10 cellular contexts compared by ENCODE assay signal in genomic region chr6:20680697-20681165, GRCh38.
DNase-seq lines count a peak whose midpoint lies in the region; ATAC-seq lines count a peak whose summit lies in the region.
"Had no signal": no experiment of that assay in that cellular context is flagged by ENCODE, and none has a peak within 500 bp of the region (broad histone marks: within the 10 kb centered on the region; RNA-seq: fewer than 3 reads in every experiment).

No MANE protein-coding gene starts in this region.

- no peak overlapping the region for H2BK120ac ChIP-seq in trophoblast cell (ENCODE audit: insufficient read depth, low read length, poor library complexity)

- no peaks in the 10 kb centered on the region for H3K27me3 Mint-ChIP-seq in natural killer cell treated with Interleukin-12 subunit alpha and Interleukin-12 subunit beta and Interleukin-15 and Interleukin-18, amount 100 ng/mL, for 72 hours

- no peaks in the 10 kb centered on the region for H3K9me3 Mint-ChIP-seq in natural killer cell treated with Interleukin-12 subunit alpha and Interleukin-12 subunit beta and Interleukin-15 and Interleukin-18, amount 100 ng/mL, for 72 hours

- no peaks in the 10 kb centered on the region for H3K9me3 ChIP-seq in trophoblast cell (ENCODE audit: insufficient read depth, low read depth, low read length)

- H3K27ac Mint-ChIP-seq in natural killer cell treated with Interleukin-12 subunit alpha and Interleukin-12 subunit beta and Interleukin-15 and Interleukin-18, amount 100 ng/mL, for 72 hours: peak overlapping the region in 1 of 2 donors; percentile 48

- H4K91ac ChIP-seq in trophoblast cell (ENCODE audit: low read depth, low read length): no peak overlapping the region

- no peaks in the 10 kb centered on the region for H3K79me1 ChIP-seq in trophoblast cell (ENCODE audit: low read length)

- no peak overlapping the region for H3K23ac ChIP-seq in trophoblast cell (ENCODE audit: low read length)

- DNase-seq in NCI-H2029 treated with DMSO at 0.1 percent for 48 hours (lab: John Stamatoyannopoulos, UW) (peak; percentile 86), NCI-H2029 (lab: John Stamatoyannopoulos, UW) (no peak), SK-MEL-5 (ENCODE audit: low read depth, low spot score) (peak; percentile 98), trophoblast cell (no peak), RKO (ENCODE audit: low spot score) (no peak)
- DNase-seq in natural killer cell treated with Interleukin-12 subunit alpha and Interleukin-12 subunit beta and Interleukin-15 and Interleukin-18, amount 100 ng/mL, for 72 hours (ENCODE audit: low spot score): no peak
- DNase-seq: activated T-cell treated with anti-CD3 and anti-CD28 coated beads, Interleukin-2, amount 50 U/mL, for 1 hour; stimulated activated CD4-positive, alpha-beta T cell treated with anti-CD3 and anti-CD28 coated beads, Interleukin-2, amount 100 ng/mL, for 48 hours had no signal

- no CpG with 5 or more reads among the region's 4 CpGs for WGBS in trophoblast cell (ENCODE audit: extremely low coverage, insufficient coverage, insufficient read length)

- H3K4ac ChIP-seq in trophoblast cell (ENCODE audit: low read depth, low read length): no peak overlapping the region

- no peak overlapping the region for H4K12ac ChIP-seq in trophoblast cell (ENCODE audit: low read depth, low read length)

- H3K79me2 ChIP-seq in trophoblast cell (ENCODE audit: control insufficient read depth, insufficient read depth, low read length, poor library complexity): no peaks in the 10 kb centered on the region

- H3K4me3 Mint-ChIP-seq in natural killer cell treated with Interleukin-12 subunit alpha and Interleukin-12 subunit beta and Interleukin-15 and Interleukin-18, amount 100 ng/mL, for 72 hours: peak overlapping the region; percentile 10

- no peak overlapping the region for H4K8ac ChIP-seq in trophoblast cell (ENCODE audit: low read depth, low read length)

- H3K14ac ChIP-seq in trophoblast cell (ENCODE audit: low read length): no peak overlapping the region

- no peak overlapping the region for H3K27ac ChIP-seq in trophoblast cell (ENCODE audit: low read depth, low read length)

- H2AK5ac ChIP-seq in trophoblast cell (ENCODE audit: low read length): no peak overlapping the region

- ATAC-seq in HG02798 (IDR thresholded peaks at IDR 0.05; ENCODE audit: poor library complexity, unreplicated experiment) (peak; percentile 67), HG03521 (IDR thresholded peaks at IDR 0.05; ENCODE audit: unreplicated experiment) (no peak)
- no peak for ATAC-seq in natural killer cell treated with Interleukin-12 subunit alpha and Interleukin-12 subunit beta and Interleukin-15 and Interleukin-18, amount 100 ng/mL, for 72 hours

- peaks cover 8 to 27% of the 10 kb centered on the region in 2 donors for H3K4me1 Mint-ChIP-seq in natural killer cell treated with Interleukin-12 subunit alpha and Interleukin-12 subunit beta and Interleukin-15 and Interleukin-18, amount 100 ng/mL, for 72 hours (ENCODE audit: low read depth in 2 of 2)

- H3K27me3 ChIP-seq in trophoblast cell (ENCODE audit: insufficient read depth, low read length): no peaks in the 10 kb centered on the region

- H2BK5ac ChIP-seq in trophoblast cell (ENCODE audit: low read depth, low read length, poor library complexity): no peak overlapping the region

- H2BK12ac ChIP-seq in trophoblast cell (ENCODE audit: low read length): no peak overlapping the region

- H3K4me3 ChIP-seq in trophoblast cell (ENCODE audit: low read depth, low read length): no peak overlapping the region

- H3K4me1 ChIP-seq in trophoblast cell (ENCODE audit: control insufficient read depth in 1 of 2, insufficient read depth in 2 of 2, low read length in 2 of 2): no peaks in the 10 kb centered on the region

- H3K4me2 ChIP-seq in trophoblast cell (ENCODE audit: low read length): no peak overlapping the region

- in situ Hi-C loops in SK-MEL-5 (cut with HindIII; ENCODE audit: low pct_unique_long_range_greater_than_20kb, low sequenced_read_pairs): no loop called here

- H3K36me3 ChIP-seq in trophoblast cell (ENCODE audit: control insufficient read depth in 1 of 2, insufficient read depth in 2 of 2, low read length in 2 of 2): no peaks in the 10 kb centered on the region

- no peak overlapping the region for H3K18ac ChIP-seq in trophoblast cell (ENCODE audit: low read length)

- H2AFZ ChIP-seq in trophoblast cell (ENCODE audit: insufficient read depth, low read length, poor library complexity): no peak overlapping the region

- H3K36me3 Mint-ChIP-seq in natural killer cell treated with Interleukin-12 subunit alpha and Interleukin-12 subunit beta and Interleukin-15 and Interleukin-18, amount 100 ng/mL, for 72 hours: no peaks in the 10 kb centered on the region

- H3K9ac ChIP-seq in trophoblast cell (ENCODE audit: low read length): no peak overlapping the region

Comparison
In these comparisons a context has a peak if more than half of its experiments do, and no peak if none do; other contexts are left out.
1. DNase-seq: peak in NCI-H2029 treated with DMSO at 0.1 percent for 48 hours (single experiment) and SK-MEL-5 (single experiment); none in NCI-H2029 (single experiment), natural killer cell treated with Interleukin-12 subunit alpha and Interleukin-12 subunit beta and Interleukin-15 and Interleukin-18, amount 100 ng/mL, for 72 hours (single experiment), trophoblast cell (0 of 2) and RKO (single experiment).